In the genomic region with DNA sequence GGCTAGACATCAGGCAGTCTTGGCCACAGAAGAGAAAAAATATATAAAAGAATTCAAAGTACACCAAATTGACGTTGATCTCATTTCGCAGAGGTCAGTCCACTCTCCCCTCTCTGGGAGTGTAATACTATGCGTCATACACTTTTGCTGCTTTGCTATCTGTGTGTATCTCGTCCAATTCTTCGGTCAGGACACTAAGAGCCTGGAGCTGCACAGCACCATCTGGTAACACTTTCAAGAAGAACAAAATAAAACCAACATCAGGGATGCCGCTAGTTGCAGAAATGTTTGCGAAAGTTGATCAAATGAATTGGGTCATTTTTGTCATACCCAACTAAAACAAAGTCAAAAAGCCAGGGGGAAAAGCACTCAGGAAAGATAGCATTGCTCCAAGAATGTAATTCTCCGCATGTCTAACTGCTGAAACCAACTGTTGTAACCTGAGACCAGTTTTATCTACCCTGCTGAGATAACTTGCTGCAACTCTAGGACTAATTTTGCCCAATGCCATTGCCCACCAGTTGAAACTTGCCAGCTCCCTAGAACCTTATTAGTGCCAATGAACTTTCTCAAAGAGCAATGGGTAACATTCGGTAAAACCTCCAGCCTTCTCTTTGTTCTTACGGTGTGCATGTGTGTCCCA, we compare ENCODE assay signal across 21 cellular contexts. TPM values are rescaled to one million over a fixed set of nuclear protein-coding genes. Genes with fewer than 3 reads are reported as not detected.
DNase-seq lines count a peak whose midpoint lies in the region; ATAC-seq and TF ChIP-seq lines count a peak whose summit lies in the region.
"Had no signal": no experiment of that assay in that cellular context is flagged by ENCODE, and none has a peak within 500 bp of the region (broad histone marks: within the 10 kb centered on the region; RNA-seq: fewer than 3 reads in every experiment).

No MANE protein-coding gene starts in this region.

- intact Hi-C loops in uterus (cut with DNase I; ENCODE audit: low total_unique reads), result no loop called here
- intact Hi-C loops in psoas muscle (cut with DNase I), result no loop called here

- WGBS in psoas muscle, 3 donors, result 71 to 76% (median 75%) methylated on average over 10 of the region's 10 CpGs

- H3K27me3 Mint-ChIP-seq in GM23338 (ENCODE audit: insufficient read depth, low read depth, poor library complexity), result peaks cover 6% of the 10 kb centered on the region

- H3K4me2 ChIP-seq in GM23338 (no peak overlapping the region), OCI-LY3 (ENCODE audit: low read length) (no peak overlapping the region)
- H3K4me2 ChIP-seq: SK-N-SH had no signal

- no peaks in the 10 kb centered on the region for H3K9me3 Mint-ChIP-seq in GM23338

- TF ChIP-seq CTCF in GM23338 (conservative IDR thresholded peaks at IDR 0.05; ENCODE audit: low read depth in 2 of 2) (no peak), OCI-LY3 (IDR thresholded peaks at IDR 0.05; ENCODE audit: low read depth, low read length) (no peak), fibroblast of mammary gland (conservative IDR thresholded peaks at IDR 0.05; ENCODE audit: control insufficient read depth, insufficient read depth, low read depth, low read length) (no peak), right atrium auricular region (IDR thresholded peaks at IDR 0.05) (no peak), uterus (IDR thresholded peaks at IDR 0.05) (no peak), psoas muscle (IDR thresholded peaks at IDR 0.05) (no peak)

- H4K20me1 ChIP-seq in GM23338 (replicated peaks; ENCODE audit: insufficient read depth), result no peaks in the 10 kb centered on the region
- H4K20me1 ChIP-seq in OCI-LY3 (ENCODE audit: insufficient read depth, low read length), result no peaks in the 10 kb centered on the region

- DNase-seq in GM23338 (ENCODE audit: low spot score), result no peak
- DNase-seq in fibroblast of mammary gland (ENCODE audit: low read depth), result peak; percentile 89
- DNase-seq in right atrium auricular region (ENCODE audit: low spot score), result no peak
- DNase-seq in uterus, result no peak
- DNase-seq in psoas muscle, result no peak
- no peak for DNase-seq in activated CD4-positive, alpha-beta T cell treated with anti-CD3 and anti-CD28 coated beads for 4 hours
- no peak for DNase-seq in 8988T
- DNase-seq: AML-193; CD4-positive, CD25-positive, alpha-beta regulatory T cell; NCI-H1092 treated with DMSO at 0.1 percent for 48 hours; NCI-H1694; NCI-H2107; NCI-H345; NCI-H526 treated with DMSO at 0.1 percent for 48 hours; NK-92 treated with Interleukin-12 subunit alpha and Interleukin-12 subunit beta, amount 100 ng/mL, for 24 hours; PC-3; SK-N-SH had no signal

- H3K4me1 Mint-ChIP-seq in GM23338, result peaks cover 14% of the 10 kb centered on the region; the same call in 2 of the 3 replicates
- H3K4me1 Mint-ChIP-seq: CD4-positive, CD25-positive, alpha-beta regulatory T cell had no signal

- no peak overlapping the region for H3K4me3 Mint-ChIP-seq in GM23338
- H3K4me3 Mint-ChIP-seq: CD4-positive, CD25-positive, alpha-beta regulatory T cell had no signal

- H3K27me3 ChIP-seq in GM23338 (ENCODE audit: insufficient read depth) (no peaks in the 10 kb centered on the region), OCI-LY3 (ENCODE audit: low read depth, low read length) (no peaks in the 10 kb centered on the region), right atrium auricular region (no peaks in the 10 kb centered on the region), uterus (no peaks in the 10 kb centered on the region), psoas muscle (ENCODE audit: insufficient read depth in 3 of 3, low read length in 2 of 3) (peaks cover 0 to 6% (median 0%) of the 10 kb centered on the region in 3 donors)

- ATAC-seq in GM23338 (no peak), psoas muscle (no peak)
- ATAC-seq: PC-3 had no signal

- H3K27ac ChIP-seq in GM23338 (ENCODE audit: low read depth) (no peak overlapping the region), OCI-LY3 (ENCODE audit: low read length) (peak overlapping the region; percentile 99), right atrium auricular region (peak overlapping the region; percentile 54 to 84), uterus (no peak overlapping the region), psoas muscle (no peak overlapping the region)

- no peak overlapping the region for H3K27ac Mint-ChIP-seq in GM23338
- H3K27ac Mint-ChIP-seq: CD4-positive, CD25-positive, alpha-beta regulatory T cell had no signal

- H3K4me1 ChIP-seq in GM23338 (ENCODE audit: insufficient read depth) (no peaks in the 10 kb centered on the region), OCI-LY3 (ENCODE audit: low read length) (peaks cover 57% of the 10 kb centered on the region), right atrium auricular region (peaks cover 0 to 39% of the 10 kb centered on the region in 2 donors), uterus (no peaks in the 10 kb centered on the region), psoas muscle (no peaks in the 10 kb centered on the region)

- TF ChIP-seq POLR2A in uterus (IDR thresholded peaks at IDR 0.05), result no peak

- no peak overlapping the region for H3K9ac ChIP-seq in OCI-LY3 (ENCODE audit: low read length)
- H3K9ac ChIP-seq: SK-N-SH had no signal

- H3K4me3 ChIP-seq in GM23338 (no peak overlapping the region), OCI-LY3 (ENCODE audit: low read length) (no peak overlapping the region), fibroblast of mammary gland (ENCODE audit: control insufficient read depth, low read depth, low read length) (no peak overlapping the region), right atrium auricular region (no peak overlapping the region), uterus (no peak overlapping the region), psoas muscle (no peak overlapping the region)

- H3K9me3 ChIP-seq in OCI-LY3 (ENCODE audit: insufficient read depth, low read length) (peaks cover 7% of the 10 kb centered on the region; the same call in 1 of the 2 replicates), right atrium auricular region (no peaks in the 10 kb centered on the region), uterus (no peaks in the 10 kb centered on the region), psoas muscle (no peaks in the 10 kb centered on the region)
- H3K9me3 ChIP-seq: SK-N-SH had no signal

- no peaks in the 10 kb centered on the region for H3F3A ChIP-seq in GM23338 (replicated peaks; ENCODE audit: low read depth)

- H3K79me2 ChIP-seq in GM23338 (replicated peaks; ENCODE audit: insufficient read depth) (no peaks in the 10 kb centered on the region), OCI-LY3 (ENCODE audit: low read length) (no peaks in the 10 kb centered on the region)

- no peaks in the 10 kb centered on the region for H3K9me2 ChIP-seq in GM23338 (ENCODE audit: insufficient read depth)
- H3K9me2 ChIP-seq: SK-N-SH had no signal

- H2AFZ ChIP-seq in GM23338, result peak overlapping the region; percentile 74
- no peak overlapping the region for H2AFZ ChIP-seq in OCI-LY3 (ENCODE audit: low read depth, low read length)

- H3K36me3 Mint-ChIP-seq in GM23338 (ENCODE audit: low read depth), result no peaks in the 10 kb centered on the region; the same call in 2 of the 3 replicates
- H3K36me3 Mint-ChIP-seq: CD4-positive, CD25-positive, alpha-beta regulatory T cell had no signal

- H3K36me3 ChIP-seq in GM23338 (ENCODE audit: insufficient read depth), result no peaks in the 10 kb centered on the region; the same call in 1 of the 2 replicates
- H3K36me3 ChIP-seq in OCI-LY3 (replicated peaks; ENCODE audit: low read depth, low read length), result peaks cover 10% of the 10 kb centered on the region
- no peaks in the 10 kb centered on the region for H3K36me3 ChIP-seq in right atrium auricular region
- no peaks in the 10 kb centered on the region for H3K36me3 ChIP-seq in uterus
- H3K36me3 ChIP-seq in psoas muscle (ENCODE audit: insufficient read depth in 1 of 2, low read depth in 1 of 2), result no peaks in the 10 kb centered on the region

TF ChIP-seq in GM23338, 12 proteins besides CTCF, POLR2A, EP300 and RAD21 (continues in another document):
- TF ChIP-seq ZNF331 (CRISPR knock-in tag; IDR thresholded peaks at IDR 0.05; ENCODE audit: low read depth), result no peak
- TF ChIP-seq CREB1 (CRISPR knock-in tag; IDR thresholded peaks at IDR 0.05; ENCODE audit: low read depth), result no peak

RNA-seq across cellular contexts. Expression of a gene that starts 23.0 kb away (rescaled TPM):
- not detected in 2 replicates for total RNA-seq in GM23338 (2014; rRNA removed; shearing (Covaris generic))
- polyA plus RNA-seq in GM23338 (2016; fragmentation: Nextera tagmentation; extraction: Ambion mirVana) (0.34 and 0.66 TPM in 2 replicates), psoas muscle (1 to 10 TPM; 2.3 to 3.2 (median 3.0) TPM)
- total RNA-seq in right atrium auricular region (100 to 1,000 TPM in 1 of 2 donors, 10 to 100 TPM in 1; 56.3 to 102 TPM), uterus (10 to 100 TPM in 3 of 4 donors, 1 to 10 TPM in 1; 7.7 to 48.2 (median 17.0) TPM), psoas muscle (10 to 100 TPM in 1 of 4 donors, 1 to 10 TPM in 3; 2.9 to 13.7 (median 4.2) TPM)
- total RNA-seq: CD4-positive, CD25-positive, alpha-beta regulatory T cell; H7; HT1080; PC-3 had no signal
- polyA plus RNA-seq: SK-N-SH had no signal

RNA-seq across cellular contexts. Expression of a gene that starts 23.4 kb away (rescaled TPM):
- 0.35 and 0.47 TPM in 2 replicates for total RNA-seq in GM23338 (2014; rRNA removed; shearing (Covaris generic))
- 0.42 and 0.83 TPM in 2 replicates for polyA plus RNA-seq in GM23338 (2016; fragmentation: Nextera tagmentation; extraction: Ambion mirVana)
- 100 to 1,000 TPM; 162 to 227 TPM for total RNA-seq in right atrium auricular region
- total RNA-seq in uterus, result 10 to 100 TPM; 10.2 to 34.1 (median 29.4) TPM
- 10 to 100 TPM in 1 of 4 donors, 1 to 10 TPM in 3; 3.4 to 15.9 (median 4.9) TPM for total RNA-seq in psoas muscle
- 1 to 10 TPM; 2.2 to 5.6 (median 3.9) TPM for polyA plus RNA-seq in psoas muscle
- total RNA-seq: CD4-positive, CD25-positive, alpha-beta regulatory T cell; HT1080; PC-3 had no signal
- polyA plus RNA-seq: SK-N-SH had no signal

RNA-seq across cellular contexts. Expression of a gene that starts 28.7 kb away (rescaled TPM):
- 0.47 TPM in 1 of 2 replicates, not detected in the other for total RNA-seq in GM23338 (2014; rRNA removed; shearing (Covaris generic))
- not detected in 2 replicates for polyA plus RNA-seq in GM23338 (2016; fragmentation: Nextera tagmentation; extraction: Ambion mirVana)
- not detected for total RNA-seq in right atrium auricular region
- total RNA-seq in uterus, result under 1 TPM in 3 of 4 donors, not detected in 1; 0.26 to 0.55 (median 0.29) TPM
- total RNA-seq in psoas muscle, result under 1 TPM in 1 of 4 donors, not detected in 3; 0.08 TPM
- polyA plus RNA-seq in psoas muscle, result under 1 TPM in 1 of 3 donors, not detected in 2; 0.25 TPM
- total RNA-seq: A673; CD4-positive, CD25-positive, alpha-beta regulatory T cell; H7; HT1080; PC-3 had no signal
- polyA plus RNA-seq: CD4-positive, CD25-positive, alpha-beta regulatory T cell; SK-N-SH had no signal

Comparison
In these comparisons a context has a peak if more than half of its experiments do, and no peak if none do; other contexts are left out.
1. H3K27ac ChIP-seq: peak in OCI-LY3 (single experiment) and right atrium auricular region (2 of 2); none in GM23338 (single experiment), uterus (0 of 2) and psoas muscle (single experiment).
2. RNA of a gene that starts 23.4 kb away (total RNA-seq): 162 to 227 TPM in right atrium auricular region; 10.2 to 34.1 TPM in uterus, 3.4 to 15.9 TPM in psoas muscle and 0.35 to 0.47 TPM in GM23338; every median in the first group is over 4 times any median in the second.